In the genomic region with DNA sequence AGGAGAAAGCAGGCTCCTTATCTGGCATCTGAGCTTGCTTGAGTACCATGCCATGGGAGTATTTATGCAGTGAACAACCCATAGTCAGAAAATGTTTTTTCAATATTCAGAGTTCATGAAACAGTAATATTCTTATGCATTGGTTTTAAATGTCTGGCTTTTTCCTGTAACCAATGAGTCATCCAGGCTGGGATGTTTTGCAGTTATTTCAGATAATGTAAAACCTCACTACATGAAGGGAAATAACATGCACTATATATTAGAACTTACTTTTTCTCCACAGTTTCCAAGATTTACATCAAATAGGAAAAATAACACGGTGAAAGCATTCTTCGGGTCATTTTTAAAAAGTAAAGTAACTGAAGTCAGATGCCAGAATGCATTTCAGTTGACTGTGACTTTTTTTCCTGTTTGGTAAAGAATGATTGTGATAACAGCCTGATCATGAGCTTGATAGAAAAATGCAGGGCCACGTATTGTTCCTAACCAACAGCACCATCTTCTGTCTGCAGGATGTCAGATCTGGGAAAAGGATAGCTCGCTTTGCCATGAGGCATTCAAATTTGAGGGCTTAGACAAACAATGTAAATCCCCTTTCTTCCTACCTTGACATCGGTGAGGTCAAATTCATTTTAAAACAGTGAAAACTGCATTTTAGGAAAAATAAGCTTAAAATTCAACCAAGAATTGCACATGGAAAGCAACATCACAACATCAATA, we compare ENCODE assay signal across 9 cellular contexts.
A peak's percentile ranks its signal among the peaks of the same experiment; 100 is the strongest.
DNase-seq lines count a peak whose midpoint lies in the region; FAIRE-seq and TF ChIP-seq lines count a peak whose summit lies in the region.
"Had no signal": no experiment of that assay in that cellular context is flagged by ENCODE, and none has a peak within 500 bp of the region (broad histone marks: within the 10 kb centered on the region; RNA-seq: fewer than 3 reads in every experiment).

No MANE protein-coding gene starts in this region.

- no peak for TF ChIP-seq EP300 in ovary (IDR thresholded peaks at IDR 0.05)

- H4K20me1 ChIP-seq in keratinocyte (ENCODE audit: control insufficient read depth, extremely low read depth, insufficient read depth, low read length): no peaks in the 10 kb centered on the region

- H3K36me3 ChIP-seq in keratinocyte (ENCODE audit: control insufficient read depth in 2 of 2, extremely low read depth in 1 of 2, insufficient read depth in 2 of 2, low read length in 2 of 2): no peaks in the 10 kb centered on the region
- H3K36me3 ChIP-seq in ovary: no peaks in the 10 kb centered on the region

- peak; percentile 51 for DNase-seq in HT-29 (ENCODE audit: low spot score)
- DNase-seq in keratinocyte (ENCODE audit: low read depth, low spot score): no peak
- no peak for DNase-seq in foreskin fibroblast
- DNase-seq in ovary: no peak
- DNase-seq in activated T-cell treated with anti-CD3 and anti-CD28 coated beads for 4 hours: no peak
- no peak for DNase-seq in GM19239 (ENCODE audit: insufficient read length, low spot score)

- H3K4me3 ChIP-seq in keratinocyte (ENCODE audit: control insufficient read depth in 2 of 3, extremely low read depth in 1 of 3, insufficient read depth in 2 of 3, low read depth in 1 of 3, low read length in 3 of 3) (no peak overlapping the region), foreskin fibroblast (ENCODE audit: low read depth in 1 of 2, low read length in 2 of 2) (no peak overlapping the region), ovary (no peak overlapping the region)
- H3K4me3 ChIP-seq: SK-N-MC had no signal

- H3K9me3 ChIP-seq in keratinocyte (ENCODE audit: control insufficient read depth, low read depth, low read length): no peaks in the 10 kb centered on the region
- H3K9me3 ChIP-seq in ovary: no peaks in the 10 kb centered on the region

- H3K27me3 ChIP-seq in keratinocyte (ENCODE audit: control insufficient read depth, extremely low read depth, insufficient read depth, low read length) (no peaks in the 10 kb centered on the region), ovary (no peaks in the 10 kb centered on the region)

- H3K9ac ChIP-seq in keratinocyte (ENCODE audit: control insufficient read depth, extremely low read depth, insufficient read depth, low read length): no peak overlapping the region

- no peaks in the 10 kb centered on the region for H3K79me2 ChIP-seq in keratinocyte (ENCODE audit: control insufficient read depth, insufficient read depth, low read length)

- H3K4me2 ChIP-seq in keratinocyte (ENCODE audit: control insufficient read depth, extremely low read depth, insufficient read depth, low read depth, low read length): no peak overlapping the region

- H3K9me1 ChIP-seq in keratinocyte (ENCODE audit: control insufficient read depth, extremely low read depth, insufficient read depth, low read length): no peaks in the 10 kb centered on the region

- TF ChIP-seq CTCF in C4-2B (conservative IDR thresholded peaks at IDR 0.05) (peak; percentile 62), VCaP (conservative IDR thresholded peaks at IDR 0.05) (peak; percentile 72), keratinocyte (optimal IDR thresholded peaks at IDR 0.05 in 1 of 3, IDR thresholded peaks at IDR 0.05 in 1 of 3, conservative IDR thresholded peaks at IDR 0.05 in 1 of 3; ENCODE audit: extremely low read depth in 1 of 3, insufficient read depth in 2 of 3, low read length in 3 of 3) (peak; percentile 40 to 65 (median 47)), foreskin fibroblast (IDR thresholded peaks at IDR 0.05; ENCODE audit: low read depth, low read length) (no peak), ovary (IDR thresholded peaks at IDR 0.05) (no peak)

- FAIRE-seq in keratinocyte (lab: Jason Lieb, UNC) (peak; percentile 39), GM19239 (lab: Jason Lieb, UNC) (no peak)

- no peak overlapping the region for H3K27ac ChIP-seq in C4-2B
- H3K27ac ChIP-seq in VCaP: no peak overlapping the region
- no peak overlapping the region for H3K27ac ChIP-seq in keratinocyte (ENCODE audit: control insufficient read depth, insufficient read depth, low read length)
- H3K27ac ChIP-seq in ovary: no peak overlapping the region
- H3K27ac ChIP-seq: SK-N-MC had no signal

- dilution Hi-C loops in keratinocyte (cut with MboI; ENCODE audit: extremely low pct_ligation_motif_present, low sequenced_read_pairs): no loop called here

- H3K4me1 ChIP-seq in keratinocyte (ENCODE audit: control insufficient read depth, extremely low read depth, insufficient read depth, low read length) (no peaks in the 10 kb centered on the region), ovary (ENCODE audit: insufficient read depth) (no peaks in the 10 kb centered on the region)

- no peak for TF ChIP-seq POLR2A in ovary (IDR thresholded peaks at IDR 0.05)

- H2AFZ ChIP-seq in keratinocyte (ENCODE audit: control insufficient read depth, low read length): no peak overlapping the region

- intact Hi-C loops in ovary (cut with DNase I): no loop called here

- WGBS in ovary, 3 donors: 57 to 63% (median 61%) methylated on average over 5 of the region's 5 CpGs

Comparison
In these comparisons a context has a peak if more than half of its experiments do, and no peak if none do; other contexts are left out.
1. CTCF ChIP-seq: peak in C4-2B (single experiment), VCaP (single experiment) and keratinocyte (3 of 3); none in foreskin fibroblast (single experiment) and ovary (0 of 3).